Comparison of ENCODE assay signal across 26 cellular contexts in genomic region chr14:76699209-76699608, GRCh38.
"Had no signal": no experiment of that assay in that cellular context is flagged by ENCODE, and none has a peak within 500 bp of the region (broad histone marks: within the 10 kb centered on the region; RNA-seq: fewer than 3 reads in every experiment).

No MANE protein-coding gene starts in this region.

- H3K4me3 ChIP-seq: ascending aorta, breast epithelium, esophagus squamous epithelium, gastroesophageal sphincter had no signal

- H3K27ac ChIP-seq: breast epithelium, esophagus squamous epithelium, gastroesophageal sphincter, WERI-Rb-1 had no signal

- DNase-seq: activated B cell treated with CpG ODN at 0.5 μM for 24 hours; activated CD4-positive, alpha-beta T cell treated with anti-CD3 and anti-CD28 coated beads for 48 hours; activated CD4-positive, alpha-beta T cell treated with anti-CD3 and anti-CD28 coated beads, Interleukin-2, amount 50 U/mL, for 1 hour; activated CD4-positive, alpha-beta T cell treated with anti-CD3 and anti-CD28 coated beads, Interleukin-2, amount 50 U/mL, for 48 hours; activated gamma-delta T cell; activated naive CD4-positive, alpha-beta T cell; activated naive CD4-positive, alpha-beta T cell treated with anti-CD3 and anti-CD28 coated beads, Interleukin-2, amount 10 ng/mL, durations not matched to agents 7 days and 5 days; activated naive CD8-positive, alpha-beta T cell treated with anti-CD3 and anti-CD28 coated beads, Interleukin-2, amount 10 ng/mL, durations not matched to agents 7 days and 5 days; activated T-cell treated with anti-CD3 and anti-CD28 coated beads, Interleukin-2, amount 50 U/mL, for 1 hour; activated T-cell treated with anti-CD3 and anti-CD28 coated beads, Interleukin-2, amount 50 U/mL, for 72 hours; cortex of kidney; dermis blood vessel endothelial cell; effector CD4-positive, alpha-beta T cell; effector memory CD8-positive, alpha-beta T cell; erythroblast; esophagus squamous epithelium; foreskin melanocyte; T-helper 1 cell; T-helper 17 cell; T1000; WERI-Rb-1 had no signal

- H3K9me3 ChIP-seq: ascending aorta, breast epithelium, esophagus squamous epithelium, gastroesophageal sphincter had no signal

- ATAC-seq: activated CD4-positive, CD25-positive, alpha-beta regulatory T cell treated with anti-CD3 and anti-CD28 coated beads, Interleukin-2, amount 50 U/mL, for 24 hours; activated naive CD4-positive, alpha-beta T cell treated with anti-CD3 and anti-CD28 coated beads, Interleukin-2, amount 50 U/mL, for 72 hours; activated T-cell treated with anti-CD3 and anti-CD28 coated beads, Interleukin-2, amount 50 U/mL, for 72 hours; effector memory CD8-positive, alpha-beta T cell; gastroesophageal sphincter; T-helper 17 cell had no signal

- H3K4me1 ChIP-seq: breast epithelium, esophagus squamous epithelium had no signal

- H3K27me3 ChIP-seq: ascending aorta, breast epithelium, esophagus squamous epithelium, gastroesophageal sphincter had no signal

- H3K36me3 ChIP-seq: ascending aorta, breast epithelium, esophagus squamous epithelium, gastroesophageal sphincter, WERI-Rb-1 had no signal
